ENCODE assay signal across 20 cellular contexts in genomic region chr6:34373511-34373910, GRCh38.
"Had no signal": no experiment of that assay in that cellular context is flagged by ENCODE, and none has a peak within 500 bp of the region (broad histone marks: within the 10 kb centered on the region; RNA-seq: fewer than 3 reads in every experiment).

No MANE protein-coding gene starts in this region.

- H3K4me1 ChIP-seq: foreskin keratinocyte, prostate gland had no signal

- DNase-seq: cerebellar nuclear complex; cortex of kidney; effector CD8-positive, alpha-beta T cell; endodermal cell; foreskin keratinocyte; glutamatergic neuron; kidney; mesenchymal stem cell; mucosa of descending colon; right lobe of liver; stimulated activated CD4-positive, alpha-beta T cell treated with anti-CD3 and anti-CD28 coated beads, Interleukin-4, amount 100 ng/mL, for 4 hours; stimulated activated naive B cell treated with anti-CD40 and anti-IgM and Interleukin-4, amounts not matched to agents 10 μg/mL and 1 μg/mL and 100 μg/mL, for 72 hours; transverse colon had no signal

- H3K36me3 ChIP-seq: esophagus muscularis mucosa, prostate gland, right lobe of liver, thoracic aorta, transverse colon, vagina had no signal

- H3K9me3 ChIP-seq: esophagus muscularis mucosa, mucosa of descending colon, prostate gland, right lobe of liver, thoracic aorta, transverse colon, vagina had no signal

- H3K27ac ChIP-seq: epithelial cell of prostate, esophagus muscularis mucosa, foreskin keratinocyte, prostate gland, right lobe of liver, thoracic aorta, transverse colon, vagina had no signal

- H3K4me2 ChIP-seq: smooth muscle cell had no signal

- H3K4me3 ChIP-seq: esophagus muscularis mucosa, mucosa of descending colon, prostate gland, right lobe of liver, smooth muscle cell, thoracic aorta, transverse colon, vagina had no signal

- ATAC-seq: foreskin keratinocyte; mucosa of descending colon; natural killer cell treated with Interleukin-12 subunit alpha and Interleukin-12 subunit beta and Interleukin-15 and Interleukin-18, amount 100 ng/mL, for 72 hours had no signal

- H3K27me3 ChIP-seq: esophagus muscularis mucosa, foreskin keratinocyte, right lobe of liver, transverse colon, vagina had no signal
